Comparison of ENCODE assay signal across 12 cellular contexts in the genomic region with DNA sequence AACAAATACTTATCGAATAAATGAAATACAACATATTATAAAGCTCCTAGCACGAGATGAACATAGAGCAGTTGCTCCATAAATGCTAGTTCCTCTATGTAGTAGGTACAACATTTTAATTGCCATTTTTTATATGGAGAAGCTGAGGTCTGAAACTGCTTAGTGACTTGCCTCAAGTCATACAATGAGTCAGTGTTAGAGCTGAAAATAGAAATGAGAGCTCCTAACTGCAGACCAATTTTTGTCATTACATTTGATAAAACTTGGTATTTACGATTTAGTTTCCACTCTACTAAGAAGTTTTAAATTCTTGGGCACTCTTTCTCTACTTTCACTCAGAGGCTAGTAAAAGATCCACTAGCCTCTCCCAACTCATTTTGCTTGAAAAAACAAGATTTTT. TPM values are rescaled to one million over a fixed set of nuclear protein-coding genes. Genes with fewer than 3 reads are reported as not detected.
DNase-seq lines count a peak whose midpoint lies in the region; ATAC-seq and TF ChIP-seq lines count a peak whose summit lies in the region.
"Had no signal": no experiment of that assay in that cellular context is flagged by ENCODE, and none has a peak within 500 bp of the region (broad histone marks: within the 10 kb centered on the region; RNA-seq: fewer than 3 reads in every experiment).

No MANE protein-coding gene starts in this region.

- no peaks in the 10 kb centered on the region for H3K27me3 ChIP-seq in transverse colon

- no peaks in the 10 kb centered on the region for H3K36me3 Mint-ChIP-seq in activated CD4-positive, alpha-beta T cell treated with anti-CD3 and anti-CD28 coated beads for 36 hours (ENCODE audit: low read depth)
- H3K36me3 Mint-ChIP-seq: naive B cell had no signal

- H3K4me1 Mint-ChIP-seq in activated CD4-positive, alpha-beta T cell treated with anti-CD3 and anti-CD28 coated beads for 36 hours, result peaks cover 5% of the 10 kb centered on the region

- H3K36me3 ChIP-seq in transverse colon, result no peaks in the 10 kb centered on the region

- TF ChIP-seq EP300 in transverse colon (IDR thresholded peaks at IDR 0.05; ENCODE audit: low read depth), result no peak

- CTCF ChIA-PET in activated CD4-positive, alpha-beta T cell treated with anti-CD3 and anti-CD28 coated beads for 36 hours (lab: Charles Lee), result interaction anchor here (0.5 to 1.9 kb wide), 7 partner anchors 8 to 77 kb away, joined by 3 to 8 read pairs (median 4); no protein-coding TSS in a partner anchor

- WGBS in transverse colon (ENCODE audit: low coverage in 1 of 2), 2 donors, result 42 to 43% methylated on average over 3 of the region's 3 CpGs

- H3K27ac ChIP-seq in transverse colon, result peak overlapping the region; percentile 61 to 80 (median 69)

- no peak overlapping the region for H3K4me3 Mint-ChIP-seq in activated CD4-positive, alpha-beta T cell treated with anti-CD3 and anti-CD28 coated beads for 36 hours
- H3K4me3 Mint-ChIP-seq: naive B cell had no signal

- H3K4me3 ChIP-seq in epithelial cell of esophagus (ENCODE audit: low read length) (no peak overlapping the region), transverse colon (no peak overlapping the region)

- intact Hi-C loops in activated CD4-positive, alpha-beta T cell treated with anti-CD3 and anti-CD28 coated beads for 36 hours (cut with DNase I, micrococcal nuclease), result no loop called here
- intact Hi-C loops in transverse colon (cut with DNase I; ENCODE audit: low total_unique reads), result loop anchor here (10.0 kb wide), 1 partner anchor 50 kb away; no protein-coding TSS in a partner anchor
- intact Hi-C loops in Right ventricle myocardium superior (cut with DNase I), result no loop called here
- intact Hi-C loops in Right ventricle myocardium inferior (cut with DNase I), result no loop called here

- TF ChIP-seq POLR2A in transverse colon (IDR thresholded peaks at IDR 0.05), result no peak

- H3K27me3 Mint-ChIP-seq in activated CD4-positive, alpha-beta T cell treated with anti-CD3 and anti-CD28 coated beads for 36 hours, result peaks cover 8% of the 10 kb centered on the region

- no peak overlapping the region for H3K27ac Mint-ChIP-seq in activated CD4-positive, alpha-beta T cell treated with anti-CD3 and anti-CD28 coated beads for 36 hours

- no peak for TF ChIP-seq CTCF in epithelial cell of esophagus (IDR thresholded peaks at IDR 0.05; ENCODE audit: insufficient read depth, low read depth, low read length, missing control alignments)
- no peak for TF ChIP-seq CTCF in transverse colon (IDR thresholded peaks at IDR 0.05)

- peaks cover 0 to 39% (median 15%) of the 10 kb centered on the region in 4 donors for H3K4me1 ChIP-seq in transverse colon

- no peak for DNase-seq in activated CD4-positive, alpha-beta T cell treated with anti-CD3 and anti-CD28 coated beads for 36 hours
- no peak for DNase-seq in activated CD4-positive, alpha-beta T cell treated with anti-CD3 and anti-CD28 coated beads for 48 hours
- peak; percentile 22 for DNase-seq in OCI-M1 (lab: John Stamatoyannopoulos, UW)
- peak; percentile 22 for DNase-seq in epithelial cell of esophagus (ENCODE audit: low read depth)
- DNase-seq in transverse colon, result no peak
- DNase-seq in Right ventricle myocardium superior, result no peak
- DNase-seq in Right ventricle myocardium inferior (ENCODE audit: missing footprints), result no peak
- no peak for DNase-seq in HK-2 (ENCODE audit: unreplicated experiment)
- DNase-seq: 8988T, hippocampal formation, naive B cell, NCI-H1436 treated with DMSO at 0.1 percent for 48 hours had no signal

- H3K9me3 ChIP-seq in transverse colon, result no peaks in the 10 kb centered on the region

- in situ Hi-C loops in transverse colon (cut with MboI; ENCODE audit: low pct_ligation_motif_present in 1 of 4, low pct_unique_long_range_greater_than_20kb in 1 of 4, low sequenced_read_pairs in 3 of 4), result no loop called here

- POLR2A ChIA-PET in activated CD4-positive, alpha-beta T cell treated with anti-CD3 and anti-CD28 coated beads for 36 hours (lab: Charles Lee), result interaction anchor here (0.6 kb wide), 1 partner anchor 79 kb away, joined by 3 read pairs; no protein-coding TSS in a partner anchor

- no peaks in the 10 kb centered on the region for H3K9me3 Mint-ChIP-seq in activated CD4-positive, alpha-beta T cell treated with anti-CD3 and anti-CD28 coated beads for 36 hours (ENCODE audit: low read depth)
- H3K9me3 Mint-ChIP-seq: naive B cell had no signal

- ATAC-seq in activated CD4-positive, alpha-beta T cell treated with anti-CD3 and anti-CD28 coated beads for 36 hours, result peak; percentile 70
- ATAC-seq in Right ventricle myocardium superior (ENCODE audit: poor library complexity), result no peak
- no peak for ATAC-seq in Right ventricle myocardium inferior

RNA-seq across cellular contexts. Expression of a gene that starts 8.0 kb away (rescaled TPM):
- 100 to 1,000 TPM; 179 to 253 TPM for total RNA-seq in activated CD4-positive, alpha-beta T cell treated with anti-CD3 and anti-CD28 coated beads for 36 hours
- total RNA-seq in transverse colon, result 100 to 1,000 TPM in 3 of 4 donors, 10 to 100 TPM in 1; 70.3 to 255 (median 244) TPM
- 235 TPM for total RNA-seq in Right ventricle myocardium superior
- total RNA-seq in Right ventricle myocardium inferior, result 280 TPM

RNA-seq across cellular contexts. Expression of a gene that starts 57.6 kb away (rescaled TPM):
- 10 to 100 TPM; 45.2 to 58.7 TPM for total RNA-seq in activated CD4-positive, alpha-beta T cell treated with anti-CD3 and anti-CD28 coated beads for 36 hours
- total RNA-seq in transverse colon, result 100 to 1,000 TPM in 1 of 4 donors, 10 to 100 TPM in 3; 24.4 to 121 (median 53.4) TPM
- total RNA-seq in Right ventricle myocardium superior, result 109 TPM
- 102 TPM for total RNA-seq in Right ventricle myocardium inferior

Comparison
In these comparisons a context has a peak if more than half of its experiments do, and no peak if none do; other contexts are left out.
1. DNase-seq: peak in OCI-M1 (single experiment) and epithelial cell of esophagus (single experiment); none in activated CD4-positive, alpha-beta T cell treated with anti-CD3 and anti-CD28 coated beads for 36 hours (single experiment), activated CD4-positive, alpha-beta T cell treated with anti-CD3 and anti-CD28 coated beads for 48 hours (single experiment), transverse colon (single experiment), Right ventricle myocardium superior (single experiment), Right ventricle myocardium inferior (single experiment) and HK-2 (single experiment).